ENCODE assay signal across 8 cellular contexts in genomic region chr12:65232490-65233077, GRCh38. TPM values are rescaled to one million over a fixed set of nuclear protein-coding genes. Genes with fewer than 3 reads are reported as not detected.
DNase-seq lines count a peak whose midpoint lies in the region; ATAC-seq and TF ChIP-seq lines count a peak whose summit lies in the region.

No MANE protein-coding gene starts in this region.

- ATAC-seq in GM19023 (IDR thresholded peaks at IDR 0.05; ENCODE audit: unreplicated experiment) (no peak), GM19397 (IDR thresholded peaks at IDR 0.05; ENCODE audit: unreplicated experiment) (no peak), GM19395 (IDR thresholded peaks at IDR 0.05; ENCODE audit: unreplicated experiment) (no peak)

- DNase-seq in NCI-H1694 treated with DMSO at 0.1 percent for 48 hours (lab: John Stamatoyannopoulos, UW) (peak; percentile 5), NCI-H1694 (lab: John Stamatoyannopoulos, UW) (no peak), NCI-H774 (lab: John Stamatoyannopoulos, UW) (peak; percentile 8), endodermal cell (no peak), retinal pigment epithelial cell (ENCODE audit: low read depth) (no peak)

- H3K9me3 ChIP-seq in endodermal cell (ENCODE audit: control insufficient read depth, low read length): peaks cover 20% of the 10 kb centered on the region

- H3K36me3 Mint-ChIP-seq in endodermal cell (ENCODE audit: low read depth): peaks cover 30% of the 10 kb centered on the region

- H3K27ac ChIP-seq in endodermal cell (ENCODE audit: low read depth, low read length): no peak overlapping the region

- H3K4me3 Mint-ChIP-seq in endodermal cell: no peak overlapping the region

- no peaks in the 10 kb centered on the region for H3K27me3 Mint-ChIP-seq in endodermal cell (ENCODE audit: insufficient read depth)

- H3K9ac ChIP-seq in endodermal cell (ENCODE audit: extremely low read depth, low read length, poor library complexity, severe bottlenecking): no peak overlapping the region

- TF ChIP-seq CTCF in endodermal cell (conservative IDR thresholded peaks at IDR 0.05) (peak; percentile 72), retinal pigment epithelial cell (conservative IDR thresholded peaks at IDR 0.05; ENCODE audit: low read depth, low read length) (peak; percentile 39)

- peaks cover 2% of the 10 kb centered on the region for H3K4me1 Mint-ChIP-seq in endodermal cell

- peaks cover 24% of the 10 kb centered on the region for H3K9me3 Mint-ChIP-seq in endodermal cell

- H3K27me3 ChIP-seq in endodermal cell (ENCODE audit: control insufficient read depth, insufficient read depth, low read length, poor library complexity, severe bottlenecking): no peaks in the 10 kb centered on the region

- H3K4me3 ChIP-seq in endodermal cell (ENCODE audit: low read length) (no peak overlapping the region), retinal pigment epithelial cell (ENCODE audit: low read length) (no peak overlapping the region)

- peaks cover 33% of the 10 kb centered on the region for H3K36me3 ChIP-seq in endodermal cell (ENCODE audit: control insufficient read depth, insufficient read depth, low read length)

- no peaks in the 10 kb centered on the region for H3K4me1 ChIP-seq in endodermal cell (ENCODE audit: control insufficient read depth, insufficient read depth, low read length)

- 65 to 76% methylated on average over 2 to 3 of the region's 3 CpGs for WGBS in endodermal cell (ENCODE audit: insufficient coverage in 1 of 2, insufficient read length in 1 of 2), 2 experiments

- no peak overlapping the region for H3K27ac Mint-ChIP-seq in endodermal cell

RNA-seq across cellular contexts. Expression of gene MSRB3, which starts 45.9 kb away (rescaled TPM):
- total RNA-seq in endodermal cell: 1 to 10 TPM; 1.2 to 2.1 TPM
- 8.0 TPM for polyA plus RNA-seq in endodermal cell (2013, experiment 1 of 2)
- 7.7 TPM for polyA plus RNA-seq in endodermal cell (2013, experiment 2 of 2)

Comparison
In these comparisons a context has a peak if more than half of its experiments do, and no peak if none do; other contexts are left out.
1. DNase-seq: peak in NCI-H1694 treated with DMSO at 0.1 percent for 48 hours (single experiment) and NCI-H774 (single experiment); none in NCI-H1694 (single experiment), endodermal cell (single experiment) and retinal pigment epithelial cell (single experiment).